ENCODE assay signal across 8 cellular contexts in genomic region chr2:162058973-162059668, GRCh38. TPM values are rescaled to one million over a fixed set of nuclear protein-coding genes. Genes with fewer than 3 reads are reported as not detected.
A peak's percentile ranks its signal among the peaks of the same experiment; 100 is the strongest.
DNase-seq lines count a peak whose midpoint lies in the region; ATAC-seq and TF ChIP-seq lines count a peak whose summit lies in the region.

No MANE protein-coding gene starts in this region.

- ATAC-seq in GM19397 (IDR thresholded peaks at IDR 0.05; ENCODE audit: unreplicated experiment) (peak; percentile 75), HG03280 (IDR thresholded peaks at IDR 0.05; ENCODE audit: unreplicated experiment) (peak; percentile 80)
- peak; percentile 55 for ATAC-seq in activated naive CD8-positive, alpha-beta T cell treated with anti-CD3 and anti-CD28 coated beads, Interleukin-2, amount 10 ng/mL, durations not matched to agents 7 days and 5 days (ENCODE audit: low read depth)

- CTCF ChIA-PET in Calu3 (lab: Charles Lee): no interaction called here

- peak overlapping the region; percentile 25 for H3K4me3 Mint-ChIP-seq in Calu3 (ENCODE audit: low read depth, unreplicated experiment)
- H3K4me3 Mint-ChIP-seq in activated naive CD8-positive, alpha-beta T cell treated with anti-CD3 and anti-CD28 coated beads, Interleukin-2, amount 10 ng/mL, durations not matched to agents 7 days and 5 days: peak overlapping the region; percentile 78
- peak overlapping the region in 1 of 5 donors; percentile 70 for H3K4me3 Mint-ChIP-seq in immature natural killer cell

- no peak for TF ChIP-seq CTCF in Calu3 (IDR thresholded peaks at IDR 0.05; ENCODE audit: unreplicated experiment)

- intact Hi-C loops in Calu3 (cut with micrococcal nuclease; ENCODE audit: unreplicated experiment): no loop called here

- POLR2A ChIA-PET in activated naive CD8-positive, alpha-beta T cell treated with anti-CD3 and anti-CD28 coated beads, Interleukin-2, amount 10 ng/mL, durations not matched to agents 7 days and 5 days (lab: Charles Lee): interaction anchor here (0.8 to 4.1 kb wide), 3 partner anchors 10 to 67 kb away, joined by 3 to 18 read pairs (median 17); partner anchors contain the start of gene DPP4

- peaks cover 39% of the 10 kb centered on the region for H3K4me1 Mint-ChIP-seq in Calu3 (ENCODE audit: low read depth, unreplicated experiment)
- peaks cover 80% of the 10 kb centered on the region for H3K4me1 Mint-ChIP-seq in activated naive CD8-positive, alpha-beta T cell treated with anti-CD3 and anti-CD28 coated beads, Interleukin-2, amount 10 ng/mL, durations not matched to agents 7 days and 5 days
- H3K4me1 Mint-ChIP-seq in immature natural killer cell: no peaks in the 10 kb centered on the region

- H3K27me3 Mint-ChIP-seq in Calu3 (ENCODE audit: unreplicated experiment) (no peaks in the 10 kb centered on the region), immature natural killer cell (ENCODE audit: low read depth in 3 of 3) (no peaks in the 10 kb centered on the region)
- no peaks in the 10 kb centered on the region for H3K27me3 Mint-ChIP-seq in activated naive CD8-positive, alpha-beta T cell treated with anti-CD3 and anti-CD28 coated beads, Interleukin-2, amount 10 ng/mL, durations not matched to agents 7 days and 5 days

- H3K27ac Mint-ChIP-seq in Calu3 (ENCODE audit: unreplicated experiment) (peak overlapping the region; percentile 28), immature natural killer cell (peak overlapping the region in 1 of 6 donors; percentile 43)
- peak overlapping the region; percentile 90 for H3K27ac Mint-ChIP-seq in activated naive CD8-positive, alpha-beta T cell treated with anti-CD3 and anti-CD28 coated beads, Interleukin-2, amount 10 ng/mL, durations not matched to agents 7 days and 5 days

- no peaks in the 10 kb centered on the region for H3K36me3 Mint-ChIP-seq in Calu3 (ENCODE audit: insufficient read depth, unreplicated experiment)
- peaks cover 71% of the 10 kb centered on the region for H3K36me3 Mint-ChIP-seq in activated naive CD8-positive, alpha-beta T cell treated with anti-CD3 and anti-CD28 coated beads, Interleukin-2, amount 10 ng/mL, durations not matched to agents 7 days and 5 days
- H3K36me3 Mint-ChIP-seq in immature natural killer cell: peaks cover 0 to 5% (median 0%) of the 10 kb centered on the region in 3 donors

- no peak for DNase-seq in Calu3
- DNase-seq in activated naive CD8-positive, alpha-beta T cell treated with anti-CD3 and anti-CD28 coated beads, Interleukin-2, amount 10 ng/mL, durations not matched to agents 7 days and 5 days: no peak
- DNase-seq in immature natural killer cell: no peak
- no peak for DNase-seq in SIG-M5 treated with dmso at 0.1 percent for 504 hours (lab: John Stamatoyannopoulos, UW; ENCODE audit: unreplicated experiment)
- no peak for DNase-seq in NCI-H748 treated with DMSO at 0.1 percent for 48 hours (lab: John Stamatoyannopoulos, UW)
- DNase-seq in NCI-H187 treated with DMSO at 0.1 percent for 48 hours (lab: John Stamatoyannopoulos, UW): no peak

- H3K9me3 Mint-ChIP-seq in Calu3 (ENCODE audit: low read depth, unreplicated experiment) (no peaks in the 10 kb centered on the region), immature natural killer cell (peaks cover 0 to 10% (median under 1%) of the 10 kb centered on the region in 6 donors)
- peaks cover 5% of the 10 kb centered on the region for H3K9me3 Mint-ChIP-seq in activated naive CD8-positive, alpha-beta T cell treated with anti-CD3 and anti-CD28 coated beads, Interleukin-2, amount 10 ng/mL, durations not matched to agents 7 days and 5 days

- no TSS peak for BruUV-seq in Calu3 (replicated peaks; lab: Mats Ljungman, UMichigan)

RNA-seq across cellular contexts. Expression of gene DPP4, which starts 14.9 kb away (rescaled TPM):
- total RNA-seq in Calu3 (2022): 27.6 TPM in 2 replicates
- 100 to 1,000 TPM; 101 to 107 TPM for total RNA-seq in activated naive CD8-positive, alpha-beta T cell treated with anti-CD3 and anti-CD28 coated beads, Interleukin-2, amount 10 ng/mL, durations not matched to agents 7 days and 5 days
- 1 to 10 TPM; 2.5 to 6.0 (median 4.3) TPM for polyA plus RNA-seq in immature natural killer cell
